ENCODE assay signal across 22 cellular contexts in genomic region chr14:39860837-39861236, GRCh38.
"Had no signal": no experiment of that assay in that cellular context is flagged by ENCODE, and none has a peak within 500 bp of the region (broad histone marks: within the 10 kb centered on the region; RNA-seq: fewer than 3 reads in every experiment).

No MANE protein-coding gene starts in this region.

- H3K36me3 Mint-ChIP-seq: natural killer cell; stimulated activated effector memory CD8-positive, alpha-beta T cell treated with anti-CD3 and anti-CD28 coated beads, Interleukin-12 subunit alpha, Interleukin-12 subunit beta, amount 100 ng/mL, for 72 hours; type B pancreatic cell had no signal

- H3K27ac ChIP-seq: dorsolateral prefrontal cortex, epithelial cell of prostate, gastrocnemius medialis, lower lobe of right lung, parathyroid adenoma, stomach, thyroid gland, uterus had no signal

- H3K36me3 ChIP-seq: gastrocnemius medialis, lower lobe of right lung, stomach, thyroid gland, uterus had no signal

- H3K9me3 ChIP-seq: gastrocnemius medialis, lower lobe of right lung, stomach, thyroid gland, uterus had no signal

- H3K79me2 ChIP-seq: parathyroid adenoma had no signal

- DNase-seq: dorsolateral prefrontal cortex; effector CD4-positive, alpha-beta T cell; gastrocnemius medialis; head of caudate nucleus; left ventricle myocardium superior; lower lobe of right lung; natural killer cell; stimulated activated CD4-positive, alpha-beta T cell treated with anti-CD3 and anti-CD28 coated beads, Interleukin-12 subunit alpha, Interleukin-12 subunit beta, amount 100 ng/mL, for 4 hours; stimulated activated CD4-positive, alpha-beta T cell treated with anti-CD3 and anti-CD28 coated beads, Interleukin-1b, Interleukin-23, amount 100 ng/mL, for 48 hours; stimulated activated CD4-positive, alpha-beta T cell treated with anti-CD3 and anti-CD28 coated beads, Interleukin-4, amount 100 ng/mL, for 24 hours; stimulated activated naive CD4-positive, alpha-beta T cell treated with Interleukin-2 at 50 U/mL for 16 hours; stomach; thyroid gland; uterus had no signal

- H3K4me1 ChIP-seq: gastrocnemius medialis, lower lobe of right lung, parathyroid adenoma, stomach, thyroid gland, uterus had no signal

- H3K9ac ChIP-seq: parathyroid adenoma had no signal

- H3K4me3 ChIP-seq: dorsolateral prefrontal cortex, gastrocnemius medialis, lower lobe of right lung, smooth muscle cell, stomach, thyroid gland, uterus had no signal

- H3K27me3 Mint-ChIP-seq: progenitor cell of endocrine pancreas, type B pancreatic cell had no signal

- H3K9me3 Mint-ChIP-seq: stimulated activated effector memory CD8-positive, alpha-beta T cell treated with anti-CD3 and anti-CD28 coated beads, Interleukin-12 subunit alpha, Interleukin-12 subunit beta, amount 100 ng/mL, for 72 hours; type B pancreatic cell had no signal

- H3K27me3 ChIP-seq: dorsolateral prefrontal cortex, gastrocnemius medialis, stomach, thyroid gland, uterus had no signal

- H3K4me3 Mint-ChIP-seq: natural killer cell; stimulated activated effector memory CD8-positive, alpha-beta T cell treated with anti-CD3 and anti-CD28 coated beads, Interleukin-12 subunit alpha, Interleukin-12 subunit beta, amount 100 ng/mL, for 72 hours; type B pancreatic cell had no signal

- H3K27ac Mint-ChIP-seq: natural killer cell; progenitor cell of endocrine pancreas; stimulated activated effector memory CD8-positive, alpha-beta T cell treated with anti-CD3 and anti-CD28 coated beads, Interleukin-12 subunit alpha, Interleukin-12 subunit beta, amount 100 ng/mL, for 72 hours; type B pancreatic cell had no signal

- H3K4me2 ChIP-seq: smooth muscle cell had no signal

- H3K4me1 Mint-ChIP-seq: natural killer cell; stimulated activated effector memory CD8-positive, alpha-beta T cell treated with anti-CD3 and anti-CD28 coated beads, Interleukin-12 subunit alpha, Interleukin-12 subunit beta, amount 100 ng/mL, for 72 hours had no signal

- H2AFZ ChIP-seq: parathyroid adenoma had no signal

- ATAC-seq: esophagus mucosa; gastrocnemius medialis; left ventricle myocardium superior; lower lobe of right lung; natural killer cell; sciatic nerve; stimulated activated effector memory CD8-positive, alpha-beta T cell treated with anti-CD3 and anti-CD28 coated beads, Interleukin-12 subunit alpha, Interleukin-12 subunit beta, amount 100 ng/mL, for 72 hours had no signal
